ENCODE assay signal across 1 cellular context in the genomic region with DNA sequence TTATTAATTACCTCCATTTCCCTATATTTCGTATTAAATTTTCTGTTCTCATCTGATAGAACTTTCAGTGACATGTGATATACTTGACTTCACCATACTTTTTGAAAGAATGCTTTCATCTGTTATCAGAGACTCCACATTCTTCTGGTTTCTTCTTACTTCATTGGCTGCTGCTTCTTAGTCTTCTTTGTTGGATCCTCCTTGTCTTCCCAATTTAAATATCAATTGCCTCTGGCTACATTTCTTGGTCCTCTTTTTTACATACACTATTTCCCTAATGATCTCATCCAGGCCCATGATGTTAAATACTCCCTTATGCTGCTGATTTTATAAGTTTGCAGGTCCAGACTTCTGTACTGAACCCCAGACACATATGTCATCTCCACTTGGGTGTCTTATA.
TF ChIP-seq lines count a peak whose summit lies in the region.

No MANE protein-coding gene starts in this region.

TF ChIP-seq in K562, 482 proteins besides CTCF, POLR2A, EP300 and RAD21:
- TF ChIP-seq PPARD (CRISPR knock-in tag; IDR thresholded peaks at IDR 0.05) (no peak), SRSF9 (IDR thresholded peaks at IDR 0.05; ENCODE audit: borderline replicate concordance, low read depth, low read length) (no peak), YY1 (IDR thresholded peaks at IDR 0.05; ENCODE audit: borderline replicate concordance in 1 of 3, control insufficient read depth in 1 of 3, extremely low read depth in 1 of 3, insufficient read depth in 3 of 3, insufficient read length in 1 of 3, insufficient replicate concordance in 2 of 3, low read depth in 1 of 3, low read length in 2 of 3) (no peak), ZNF146 (CRISPR knock-in tag; IDR thresholded peaks at IDR 0.05; ENCODE audit: unreplicated experiment) (no peak), CBX1 (IDR thresholded peaks at IDR 0.05; ENCODE audit: low read depth) (no peak)
- TF ChIP-seq, protein P1, sequence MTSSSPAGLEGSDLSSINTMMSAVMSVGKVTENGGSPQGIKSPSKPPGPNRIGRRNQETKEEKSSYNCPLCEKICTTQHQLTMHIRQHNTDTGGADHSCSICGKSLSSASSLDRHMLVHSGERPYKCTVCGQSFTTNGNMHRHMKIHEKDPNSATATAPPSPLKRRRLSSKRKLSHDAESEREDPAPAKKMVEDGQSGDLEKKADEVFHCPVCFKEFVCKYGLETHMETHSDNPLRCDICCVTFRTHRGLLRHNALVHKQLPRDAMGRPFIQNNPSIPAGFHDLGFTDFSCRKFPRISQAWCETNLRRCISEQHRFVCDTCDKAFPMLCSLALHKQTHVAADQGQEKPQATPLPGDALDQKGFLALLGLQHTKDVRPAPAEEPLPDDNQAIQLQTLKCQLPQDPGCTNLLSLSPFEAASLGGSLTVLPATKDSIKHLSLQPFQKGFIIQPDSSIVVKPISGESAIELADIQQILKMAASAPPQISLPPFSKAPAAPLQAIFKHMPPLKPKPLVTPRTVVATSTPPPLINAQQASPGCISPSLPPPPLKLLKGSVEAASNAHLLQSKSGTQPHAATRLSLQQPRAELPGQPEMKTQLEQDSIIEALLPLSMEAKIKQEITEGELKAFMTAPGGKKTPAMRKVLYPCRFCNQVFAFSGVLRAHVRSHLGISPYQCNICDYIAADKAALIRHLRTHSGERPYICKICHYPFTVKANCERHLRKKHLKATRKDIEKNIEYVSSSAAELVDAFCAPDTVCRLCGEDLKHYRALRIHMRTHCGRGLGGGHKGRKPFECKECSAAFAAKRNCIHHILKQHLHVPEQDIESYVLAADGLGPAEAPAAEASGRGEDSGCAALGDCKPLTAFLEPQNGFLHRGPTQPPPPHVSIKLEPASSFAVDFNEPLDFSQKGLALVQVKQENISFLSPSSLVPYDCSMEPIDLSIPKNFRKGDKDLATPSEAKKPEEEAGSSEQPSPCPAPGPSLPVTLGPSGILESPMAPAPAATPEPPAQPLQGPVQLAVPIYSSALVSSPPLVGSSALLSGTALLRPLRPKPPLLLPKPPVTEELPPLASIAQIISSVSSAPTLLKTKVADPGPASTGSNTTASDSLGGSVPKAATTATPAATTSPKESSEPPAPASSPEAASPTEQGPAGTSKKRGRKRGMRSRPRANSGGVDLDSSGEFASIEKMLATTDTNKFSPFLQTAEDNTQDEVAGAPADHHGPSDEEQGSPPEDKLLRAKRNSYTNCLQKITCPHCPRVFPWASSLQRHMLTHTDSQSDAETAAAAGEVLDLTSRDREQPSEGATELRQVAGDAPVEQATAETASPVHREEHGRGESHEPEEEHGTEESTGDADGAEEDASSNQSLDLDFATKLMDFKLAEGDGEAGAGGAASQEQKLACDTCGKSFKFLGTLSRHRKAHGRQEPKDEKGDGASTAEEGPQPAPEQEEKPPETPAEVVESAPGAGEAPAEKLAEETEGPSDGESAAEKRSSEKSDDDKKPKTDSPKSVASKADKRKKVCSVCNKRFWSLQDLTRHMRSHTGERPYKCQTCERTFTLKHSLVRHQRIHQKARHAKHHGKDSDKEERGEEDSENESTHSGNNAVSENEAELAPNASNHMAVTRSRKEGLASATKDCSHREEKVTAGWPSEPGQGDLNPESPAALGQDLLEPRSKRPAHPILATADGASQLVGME (CRISPR knock-in tag; IDR thresholded peaks at IDR 0.05), result no peak
- TF ChIP-seq, protein P2, sequence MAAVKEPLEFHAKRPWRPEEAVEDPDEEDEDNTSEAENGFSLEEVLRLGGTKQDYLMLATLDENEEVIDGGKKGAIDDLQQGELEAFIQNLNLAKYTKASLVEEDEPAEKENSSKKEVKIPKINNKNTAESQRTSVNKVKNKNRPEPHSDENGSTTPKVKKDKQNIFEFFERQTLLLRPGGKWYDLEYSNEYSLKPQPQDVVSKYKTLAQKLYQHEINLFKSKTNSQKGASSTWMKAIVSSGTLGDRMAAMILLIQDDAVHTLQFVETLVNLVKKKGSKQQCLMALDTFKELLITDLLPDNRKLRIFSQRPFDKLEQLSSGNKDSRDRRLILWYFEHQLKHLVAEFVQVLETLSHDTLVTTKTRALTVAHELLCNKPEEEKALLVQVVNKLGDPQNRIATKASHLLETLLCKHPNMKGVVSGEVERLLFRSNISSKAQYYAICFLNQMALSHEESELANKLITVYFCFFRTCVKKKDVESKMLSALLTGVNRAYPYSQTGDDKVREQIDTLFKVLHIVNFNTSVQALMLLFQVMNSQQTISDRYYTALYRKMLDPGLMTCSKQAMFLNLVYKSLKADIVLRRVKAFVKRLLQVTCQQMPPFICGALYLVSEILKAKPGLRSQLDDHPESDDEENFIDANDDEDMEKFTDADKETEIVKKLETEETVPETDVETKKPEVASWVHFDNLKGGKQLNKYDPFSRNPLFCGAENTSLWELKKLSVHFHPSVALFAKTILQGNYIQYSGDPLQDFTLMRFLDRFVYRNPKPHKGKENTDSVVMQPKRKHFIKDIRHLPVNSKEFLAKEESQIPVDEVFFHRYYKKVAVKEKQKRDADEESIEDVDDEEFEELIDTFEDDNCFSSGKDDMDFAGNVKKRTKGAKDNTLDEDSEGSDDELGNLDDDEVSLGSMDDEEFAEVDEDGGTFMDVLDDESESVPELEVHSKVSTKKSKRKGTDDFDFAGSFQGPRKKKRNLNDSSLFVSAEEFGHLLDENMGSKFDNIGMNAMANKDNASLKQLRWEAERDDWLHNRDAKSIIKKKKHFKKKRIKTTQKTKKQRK (IDR thresholded peaks at IDR 0.05; ENCODE audit: borderline replicate concordance, low read depth, low read length), result no peak
